Comparison of ENCODE assay signal across 9 cellular contexts in genomic region chr3:16868513-16868912, GRCh38.
"Had no signal": no experiment of that assay in that cellular context is flagged by ENCODE, and none has a peak within 500 bp of the region (broad histone marks: within the 10 kb centered on the region; RNA-seq: fewer than 3 reads in every experiment).

No MANE protein-coding gene starts in this region.

- H3K4me3 ChIP-seq: GM23338, K562 had no signal

- ATAC-seq: GM23338, K562 had no signal

- H3K4me2 ChIP-seq: GM23338 had no signal

- FAIRE-seq: H1, H54, HTR-8/SVneo, K562 had no signal

- H3K27ac Mint-ChIP-seq: GM23338, H9, HFFc6 had no signal

- DNase-seq: H9, HCEC 1CT, IMR-90 had no signal

- H3K4me3 Mint-ChIP-seq: GM23338, H9, HFFc6 had no signal

- H3K9me3 Mint-ChIP-seq: GM23338, H9, HFFc6 had no signal

- H2AFZ ChIP-seq: GM23338 had no signal
